ENCODE assay signal across 13 cellular contexts in genomic region chr21:42561742-42562141, GRCh38. TPM values are rescaled to one million over a fixed set of nuclear protein-coding genes. Genes with fewer than 3 reads are reported as not detected.
A peak's percentile ranks its signal among the peaks of the same experiment; 100 is the strongest.
DNase-seq lines count a peak whose midpoint lies in the region; ATAC-seq and TF ChIP-seq lines count a peak whose summit lies in the region.
"Had no signal": no experiment of that assay in that cellular context is flagged by ENCODE, and none has a peak within 500 bp of the region (broad histone marks: within the 10 kb centered on the region; RNA-seq: fewer than 3 reads in every experiment).

No MANE protein-coding gene starts in this region.

- H3K9me3 Mint-ChIP-seq in neural progenitor cell = peaks cover 2% of the 10 kb centered on the region

- H3K79me2 ChIP-seq in neural progenitor cell (ENCODE audit: low read depth) = no peaks in the 10 kb centered on the region
- no peaks in the 10 kb centered on the region for H3K79me2 ChIP-seq in SK-N-SH (ENCODE audit: insufficient read depth)

- ATAC-seq in HG02759 (IDR thresholded peaks at IDR 0.05; ENCODE audit: unreplicated experiment) (peak; percentile 75), T-helper 17 cell (no peak)
- ATAC-seq: activated CD8-positive, alpha-beta memory T cell treated with anti-CD3 and anti-CD28 coated beads, Interleukin-2, amount 10 ng/mL, durations not matched to agents 7 days and 5 days; left lobe of liver had no signal

- no peaks in the 10 kb centered on the region for H3F3A ChIP-seq in neural progenitor cell (ENCODE audit: low read depth)
- no peaks in the 10 kb centered on the region for H3F3A ChIP-seq in SK-N-SH (replicated peaks; ENCODE audit: insufficient read depth)

- H2AFZ ChIP-seq in neural progenitor cell (replicated peaks) (no peak overlapping the region), SK-N-SH (ENCODE audit: low read depth) (no peak overlapping the region)

- H3K4me1 ChIP-seq in neural progenitor cell (no peaks in the 10 kb centered on the region), SK-N-SH (ENCODE audit: control insufficient read depth in 1 of 2, insufficient read depth in 2 of 2, low read depth in 1 of 2, low read length in 1 of 2) (no peaks in the 10 kb centered on the region)
- H3K4me1 ChIP-seq: uterus had no signal

- WGBS in SK-N-SH (ENCODE audit: low lambda C conversion rate) = 91% methylated on average over 12 of the region's 12 CpGs

- no peak overlapping the region for H3K27ac ChIP-seq in neural progenitor cell
- H3K27ac ChIP-seq in SK-N-SH (ENCODE audit: low read depth in 2 of 2, low read length in 1 of 2) = no peak overlapping the region
- H3K27ac ChIP-seq: uterus had no signal

- H3K4me1 Mint-ChIP-seq in neural progenitor cell (peaks cover 22% of the 10 kb centered on the region), T-helper 17 cell (peaks cover 2% of the 10 kb centered on the region)

- no peaks in the 10 kb centered on the region for H3K9me2 ChIP-seq in SK-N-SH

- H3K4me2 ChIP-seq in neural progenitor cell = no peak overlapping the region
- H3K4me2 ChIP-seq in SK-N-SH = no peak overlapping the region

- H3K27me3 Mint-ChIP-seq in neural progenitor cell (ENCODE audit: insufficient read depth, low read depth) (peaks cover 5% of the 10 kb centered on the region), T-helper 17 cell (no peaks in the 10 kb centered on the region)
- H3K27me3 Mint-ChIP-seq: activated CD8-positive, alpha-beta memory T cell treated with anti-CD3 and anti-CD28 coated beads, Interleukin-2, amount 10 ng/mL, durations not matched to agents 7 days and 5 days had no signal

- in situ Hi-C loops in GM13976 (cut with MboI; ENCODE audit: low sequenced_read_pairs, unreplicated experiment) = no loop called here

- H3K27ac Mint-ChIP-seq in neural progenitor cell (peak overlapping the region; percentile 10), T-helper 17 cell (no peak overlapping the region)
- H3K27ac Mint-ChIP-seq: activated CD8-positive, alpha-beta memory T cell treated with anti-CD3 and anti-CD28 coated beads, Interleukin-2, amount 10 ng/mL, durations not matched to agents 7 days and 5 days had no signal

- H3K4me3 Mint-ChIP-seq in neural progenitor cell (peak overlapping the region; percentile 4), T-helper 17 cell (no peak overlapping the region)
- H3K4me3 Mint-ChIP-seq: activated CD8-positive, alpha-beta memory T cell treated with anti-CD3 and anti-CD28 coated beads, Interleukin-2, amount 10 ng/mL, durations not matched to agents 7 days and 5 days had no signal

- H3K27me3 ChIP-seq in neural progenitor cell = no peaks in the 10 kb centered on the region
- H3K27me3 ChIP-seq in SK-N-SH (ENCODE audit: insufficient read depth) = no peaks in the 10 kb centered on the region
- H3K27me3 ChIP-seq: uterus had no signal

- DNase-seq in GM13976 (ENCODE audit: low spot score) = peak; percentile 72
- DNase-seq in NCI-H69 (lab: John Stamatoyannopoulos, UW) = peak; percentile 95
- no peak for DNase-seq in neural progenitor cell (ENCODE audit: low spot score)
- DNase-seq in T-helper 17 cell = no peak
- no peak for DNase-seq in SK-N-SH
- no peak for DNase-seq in activated CD4-positive, alpha-beta T cell treated with anti-CD3 and anti-CD28 coated beads, Interleukin-2, amount 50 U/mL, for 4 hours
- DNase-seq in COLO829 (ENCODE audit: low spot score) = no peak
- DNase-seq: activated CD8-positive, alpha-beta memory T cell treated with anti-CD3 and anti-CD28 coated beads, Interleukin-2, amount 10 ng/mL, durations not matched to agents 7 days and 5 days; OCI-M1; stimulated activated CD4-positive, alpha-beta T cell treated with anti-CD3 and anti-CD28 coated beads, Interleukin-15, amount 100 ng/mL, for 24 hours had no signal

- H3K9me3 ChIP-seq in neural progenitor cell (ENCODE audit: low read depth) = no peaks in the 10 kb centered on the region
- no peaks in the 10 kb centered on the region for H3K9me3 ChIP-seq in T-helper 17 cell (ENCODE audit: control insufficient read depth, low read length, poor library complexity, severe bottlenecking)
- H3K9me3 ChIP-seq in SK-N-SH = no peaks in the 10 kb centered on the region
- H3K9me3 ChIP-seq: uterus had no signal

- POLR2A ChIA-PET in SK-N-SH (lab: Yijun Ruan, JAX) = no interaction called here

- H3K36me3 ChIP-seq in neural progenitor cell = no peaks in the 10 kb centered on the region
- no peaks in the 10 kb centered on the region for H3K36me3 ChIP-seq in SK-N-SH (replicated peaks in 1 of 2; ENCODE audit: control insufficient read depth in 1 of 2, insufficient read depth in 2 of 2, low read length in 1 of 2)
- H3K36me3 ChIP-seq: uterus had no signal

- CTCF ChIA-PET in SK-N-SH (lab: Yijun Ruan, JAX) = interaction anchor here (0.6 kb wide), 1 partner anchor 416 kb away, joined by 3 read pairs; no protein-coding TSS in a partner anchor

- no peaks in the 10 kb centered on the region for H3K36me3 Mint-ChIP-seq in neural progenitor cell
- peaks cover 2% of the 10 kb centered on the region for H3K36me3 Mint-ChIP-seq in T-helper 17 cell (ENCODE audit: low read depth)
- H3K36me3 Mint-ChIP-seq: activated CD8-positive, alpha-beta memory T cell treated with anti-CD3 and anti-CD28 coated beads, Interleukin-2, amount 10 ng/mL, durations not matched to agents 7 days and 5 days had no signal

- TF ChIP-seq CTCF in GM13976 (IDR thresholded peaks at IDR 0.05; ENCODE audit: borderline replicate concordance, control extremely low read depth, extremely low read depth, insufficient read depth, missing control alignments) (no peak), neural progenitor cell (IDR thresholded peaks at IDR 0.05) (no peak), SK-N-SH (IDR thresholded peaks at IDR 0.05) (no peak)

- H3K4me3 ChIP-seq in neural progenitor cell = no peak overlapping the region
- no peak overlapping the region for H3K4me3 ChIP-seq in SK-N-SH (ENCODE audit: low read depth in 2 of 2, low read length in 1 of 2)
- H3K4me3 ChIP-seq: uterus had no signal

- no peak overlapping the region for H3K9ac ChIP-seq in neural progenitor cell
- no peak overlapping the region for H3K9ac ChIP-seq in SK-N-SH

- TF ChIP-seq RAD21 in SK-N-SH (IDR thresholded peaks at IDR 0.05; ENCODE audit: low read length) = no peak

- H4K20me1 ChIP-seq in neural progenitor cell (ENCODE audit: low read depth) (no peaks in the 10 kb centered on the region), SK-N-SH (ENCODE audit: insufficient read depth) (no peaks in the 10 kb centered on the region)

- TF ChIP-seq EP300 in SK-N-SH (IDR thresholded peaks at IDR 0.05; ENCODE audit: borderline replicate concordance in 1 of 2, low read depth in 1 of 2, low read length in 1 of 2) = no peak

TF ChIP-seq in SK-N-SH, 30 proteins besides CTCF, POLR2A, EP300 and RAD21:
- TF ChIP-seq IRF3 (IDR thresholded peaks at IDR 0.05; ENCODE audit: low read depth, low read length) (no peak), SMC3 (IDR thresholded peaks at IDR 0.05; ENCODE audit: low read depth, low read length) (no peak), EZH2phosphoT487 (IDR thresholded peaks at IDR 0.05; ENCODE audit: borderline replicate concordance, low read depth) (no peak), MXI1 (IDR thresholded peaks at IDR 0.05; ENCODE audit: low read depth, low read length) (no peak), TCF12 (IDR thresholded peaks at IDR 0.05) (no peak), RFX5 (IDR thresholded peaks at IDR 0.05; ENCODE audit: low read length) (no peak)

RNA-seq across cellular contexts. Expression of gene SLC37A1, which starts 48.1 kb away (rescaled TPM):
- 1.2 and 6.1 TPM in 2 replicates for total RNA-seq in neural progenitor cell (ENCODE audit: low replicate concordance)
- total RNA-seq in T-helper 17 cell = 10 to 100 TPM; 21.0 to 24.0 TPM
- 1.6 and 2.8 TPM in 2 replicates for polyA plus RNA-seq in SK-N-SH (2012; rRNA removed)
- 1.3 and 1.8 TPM in 2 replicates for polyA plus RNA-seq in SK-N-SH (2012; cell fraction: cytosol; rRNA removed)
- 2.7 and 3.5 TPM in 2 replicates for polyA plus RNA-seq in SK-N-SH (2012; cell fraction: nucleus; rRNA removed)

Comparison
In these comparisons a context has a peak if more than half of its experiments do, and no peak if none do; other contexts are left out.
1. DNase-seq: peak in GM13976 (single experiment) and NCI-H69 (single experiment); none in neural progenitor cell (single experiment), T-helper 17 cell (0 of 3), SK-N-SH (single experiment), activated CD4-positive, alpha-beta T cell treated with anti-CD3 and anti-CD28 coated beads, Interleukin-2, amount 50 U/mL, for 4 hours (0 of 2) and COLO829 (single experiment).